In the genomic region with DNA sequence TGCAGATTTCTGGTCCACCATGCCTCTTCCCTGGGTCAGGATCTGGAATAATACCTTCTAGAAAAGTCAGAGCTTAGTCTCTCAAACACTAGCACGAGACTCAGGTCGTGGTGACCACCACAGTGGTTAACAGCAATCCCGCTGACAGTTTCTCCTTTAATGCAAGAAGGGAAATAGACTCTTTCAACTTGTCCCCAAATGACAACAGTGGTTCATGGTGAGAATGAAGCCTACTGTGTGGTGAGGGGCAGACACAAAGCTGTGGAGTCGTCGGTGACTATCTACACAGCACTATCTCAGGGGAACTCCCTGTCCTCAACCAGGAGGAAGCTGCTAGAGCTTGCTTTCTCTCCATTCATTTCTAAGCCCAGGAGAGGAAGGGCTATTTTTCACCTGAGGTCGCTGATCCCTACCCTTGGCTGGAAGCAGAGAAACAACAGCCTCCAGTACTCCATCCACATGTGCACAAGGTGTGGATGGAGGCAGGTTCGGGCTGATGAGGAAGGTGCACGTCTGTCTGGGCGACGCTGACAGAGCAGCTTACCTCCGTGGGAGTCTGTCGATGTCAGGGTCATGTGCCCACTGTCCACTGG, we compare ENCODE assay signal across 8 cellular contexts.
DNase-seq lines count a peak whose midpoint lies in the region; ATAC-seq lines count a peak whose summit lies in the region.

No MANE protein-coding gene starts in this region.

- H3K27me3 Mint-ChIP-seq in activated T-cell treated with anti-CD3 and anti-CD28 coated beads, Interleukin-2, amount 50 U/mL, for 24 hours = no peaks in the 10 kb centered on the region
- no peaks in the 10 kb centered on the region for H3K27me3 Mint-ChIP-seq in activated naive CD4-positive, alpha-beta T cell treated with anti-CD3 and anti-CD28 coated beads, Interleukin-2, amount 50 U/mL, for 24 hours
- H3K27me3 Mint-ChIP-seq in stimulated activated naive CD8-positive, alpha-beta T cell treated with anti-CD3 and anti-CD28 coated beads, Interleukin-15, amount 100 ng/mL, for 72 hours = no peaks in the 10 kb centered on the region

- ATAC-seq in HG02884 (IDR thresholded peaks at IDR 0.05; ENCODE audit: unreplicated experiment) = peak; percentile 35
- ATAC-seq in stimulated activated naive CD8-positive, alpha-beta T cell treated with anti-CD3 and anti-CD28 coated beads, Interleukin-15, amount 100 ng/mL, for 72 hours = peak; percentile 100

- H3K36me3 Mint-ChIP-seq in activated T-cell treated with anti-CD3 and anti-CD28 coated beads, Interleukin-2, amount 50 U/mL, for 24 hours (ENCODE audit: low read depth) = peaks cover 76% of the 10 kb centered on the region
- H3K36me3 Mint-ChIP-seq in activated naive CD4-positive, alpha-beta T cell treated with anti-CD3 and anti-CD28 coated beads, Interleukin-2, amount 50 U/mL, for 24 hours = peaks cover 8% of the 10 kb centered on the region

- no peak for DNase-seq in activated T-cell treated with anti-CD3 and anti-CD28 coated beads, Interleukin-2, amount 50 U/mL, for 24 hours
- DNase-seq in activated T-cell treated with anti-CD3 and anti-CD28 coated beads, Interleukin-2, amount 50 U/mL, for 1 hour = no peak
- DNase-seq in stimulated activated naive CD8-positive, alpha-beta T cell treated with anti-CD3 and anti-CD28 coated beads, Interleukin-15, amount 100 ng/mL, for 72 hours = peak; percentile 52 to 79
- no peak for DNase-seq in NCI-H187 (lab: John Stamatoyannopoulos, UW)
- DNase-seq in NCI-H2029 (lab: John Stamatoyannopoulos, UW) = no peak
- no peak for DNase-seq in NCI-H748 treated with DMSO at 0.1 percent for 48 hours (lab: John Stamatoyannopoulos, UW)

- H3K9me3 Mint-ChIP-seq in activated T-cell treated with anti-CD3 and anti-CD28 coated beads, Interleukin-2, amount 50 U/mL, for 24 hours = no peaks in the 10 kb centered on the region
- H3K9me3 Mint-ChIP-seq in activated naive CD4-positive, alpha-beta T cell treated with anti-CD3 and anti-CD28 coated beads, Interleukin-2, amount 50 U/mL, for 24 hours = no peaks in the 10 kb centered on the region
- H3K9me3 Mint-ChIP-seq in stimulated activated naive CD8-positive, alpha-beta T cell treated with anti-CD3 and anti-CD28 coated beads, Interleukin-15, amount 100 ng/mL, for 72 hours = no peaks in the 10 kb centered on the region

- peak overlapping the region; percentile 69 for H3K27ac Mint-ChIP-seq in activated T-cell treated with anti-CD3 and anti-CD28 coated beads, Interleukin-2, amount 50 U/mL, for 24 hours
- peak overlapping the region; percentile 69 for H3K27ac Mint-ChIP-seq in activated naive CD4-positive, alpha-beta T cell treated with anti-CD3 and anti-CD28 coated beads, Interleukin-2, amount 50 U/mL, for 24 hours
- peak overlapping the region in 1 of 2 donors; percentile 34 for H3K27ac Mint-ChIP-seq in stimulated activated naive CD8-positive, alpha-beta T cell treated with anti-CD3 and anti-CD28 coated beads, Interleukin-15, amount 100 ng/mL, for 72 hours

- H3K4me3 Mint-ChIP-seq in activated T-cell treated with anti-CD3 and anti-CD28 coated beads, Interleukin-2, amount 50 U/mL, for 24 hours = peak overlapping the region; percentile 4
- no peak overlapping the region for H3K4me3 Mint-ChIP-seq in activated naive CD4-positive, alpha-beta T cell treated with anti-CD3 and anti-CD28 coated beads, Interleukin-2, amount 50 U/mL, for 24 hours
- H3K4me3 Mint-ChIP-seq in stimulated activated naive CD8-positive, alpha-beta T cell treated with anti-CD3 and anti-CD28 coated beads, Interleukin-15, amount 100 ng/mL, for 72 hours = peak overlapping the region; percentile 33 to 48

- peaks cover 92% of the 10 kb centered on the region for H3K4me1 Mint-ChIP-seq in activated T-cell treated with anti-CD3 and anti-CD28 coated beads, Interleukin-2, amount 50 U/mL, for 24 hours (ENCODE audit: low read depth)
- H3K4me1 Mint-ChIP-seq in activated naive CD4-positive, alpha-beta T cell treated with anti-CD3 and anti-CD28 coated beads, Interleukin-2, amount 50 U/mL, for 24 hours = peaks cover 94% of the 10 kb centered on the region
- H3K4me1 Mint-ChIP-seq in stimulated activated naive CD8-positive, alpha-beta T cell treated with anti-CD3 and anti-CD28 coated beads, Interleukin-15, amount 100 ng/mL, for 72 hours = peaks cover 89% of the 10 kb centered on the region

Comparison
In these comparisons a context has a peak if more than half of its experiments do, and no peak if none do; other contexts are left out.
1. DNase-seq: peak in stimulated activated naive CD8-positive, alpha-beta T cell treated with anti-CD3 and anti-CD28 coated beads, Interleukin-15, amount 100 ng/mL, for 72 hours (2 of 2); none in activated T-cell treated with anti-CD3 and anti-CD28 coated beads, Interleukin-2, amount 50 U/mL, for 24 hours (single experiment), activated T-cell treated with anti-CD3 and anti-CD28 coated beads, Interleukin-2, amount 50 U/mL, for 1 hour (single experiment), NCI-H187 (0 of 2), NCI-H2029 (single experiment) and NCI-H748 treated with DMSO at 0.1 percent for 48 hours (single experiment).